ENCODE assay signal across 9 cellular contexts in the genomic region with DNA sequence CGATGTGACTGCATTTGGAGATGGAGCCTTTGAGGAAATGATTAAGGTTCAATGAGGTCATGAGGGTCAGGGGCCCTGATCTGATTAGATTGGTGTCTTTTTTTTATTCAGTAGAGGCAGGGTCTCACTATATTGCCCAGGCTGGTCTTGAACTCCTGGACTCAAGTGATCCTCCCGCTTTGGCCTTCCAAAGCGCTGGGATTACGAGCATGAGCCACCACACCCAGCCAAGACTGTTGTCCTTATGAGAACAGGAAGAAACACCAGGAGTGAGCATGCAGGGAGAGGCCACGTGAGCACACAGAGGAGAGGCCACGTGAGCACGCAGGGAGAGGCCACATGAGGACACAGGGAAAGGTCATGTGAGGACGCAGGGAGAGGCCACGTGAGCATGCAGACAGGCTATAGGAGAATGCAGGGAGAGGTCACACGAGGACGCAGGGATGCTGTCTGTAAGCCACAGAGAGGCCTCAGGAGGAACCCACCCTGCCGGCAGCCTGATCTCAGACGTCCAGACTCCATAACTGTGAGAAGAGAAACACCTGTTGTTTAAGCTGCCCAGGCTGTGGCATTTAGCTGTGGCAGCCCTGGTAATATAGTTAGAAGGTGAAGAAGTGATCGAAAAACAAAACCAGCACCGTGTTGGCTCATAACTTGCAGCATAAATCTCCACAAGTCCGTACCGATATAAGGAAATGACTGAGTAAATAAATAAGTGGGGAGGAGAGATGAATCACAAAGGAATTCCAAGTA. TPM values are rescaled to one million over a fixed set of nuclear protein-coding genes. Genes with fewer than 3 reads are reported as not detected.
DNase-seq lines count a peak whose midpoint lies in the region; ATAC-seq lines count a peak whose summit lies in the region.
"Had no signal": no experiment of that assay in that cellular context is flagged by ENCODE, and none has a peak within 500 bp of the region (broad histone marks: within the 10 kb centered on the region; RNA-seq: fewer than 3 reads in every experiment).

No MANE protein-coding gene starts in this region.

- no peaks in the 10 kb centered on the region for H3K9me3 Mint-ChIP-seq in activated CD8-positive, alpha-beta memory T cell treated with anti-CD3 and anti-CD28 coated beads, Interleukin-2, amount 10 ng/mL, durations not matched to agents 7 days and 5 days (ENCODE audit: low read depth)

- H3K27ac Mint-ChIP-seq in activated CD8-positive, alpha-beta memory T cell treated with anti-CD3 and anti-CD28 coated beads, Interleukin-2, amount 10 ng/mL, durations not matched to agents 7 days and 5 days: no peak overlapping the region

- no peaks in the 10 kb centered on the region for H3K36me3 ChIP-seq in skeletal muscle satellite cell (ENCODE audit: insufficient read depth, low read length)
- H3K36me3 ChIP-seq: cardiac muscle cell had no signal

- peaks cover 43% of the 10 kb centered on the region for H3K4me1 ChIP-seq in skeletal muscle satellite cell (ENCODE audit: control insufficient read depth, insufficient read depth, low read length)

- H3K4me2 ChIP-seq in skeletal muscle satellite cell (ENCODE audit: low read length): peak overlapping the region; percentile 54

- no peaks in the 10 kb centered on the region for H3K9me3 ChIP-seq in skeletal muscle satellite cell (replicated peaks; ENCODE audit: low read length)

- peak overlapping the region; percentile 56 for H3K9ac ChIP-seq in skeletal muscle satellite cell (ENCODE audit: low read depth, low read length)

- H3K27me3 Mint-ChIP-seq in activated CD8-positive, alpha-beta memory T cell treated with anti-CD3 and anti-CD28 coated beads, Interleukin-2, amount 10 ng/mL, durations not matched to agents 7 days and 5 days: no peaks in the 10 kb centered on the region

- peak overlapping the region; percentile 33 for H3K4me3 ChIP-seq in skeletal muscle satellite cell (ENCODE audit: low read length)
- H3K4me3 ChIP-seq: cardiac muscle cell had no signal

- H3K4me1 Mint-ChIP-seq in activated CD8-positive, alpha-beta memory T cell treated with anti-CD3 and anti-CD28 coated beads, Interleukin-2, amount 10 ng/mL, durations not matched to agents 7 days and 5 days: peaks cover 20% of the 10 kb centered on the region

- H3K4me3 Mint-ChIP-seq in activated CD8-positive, alpha-beta memory T cell treated with anti-CD3 and anti-CD28 coated beads, Interleukin-2, amount 10 ng/mL, durations not matched to agents 7 days and 5 days: no peak overlapping the region

- H3K36me3 Mint-ChIP-seq in activated CD8-positive, alpha-beta memory T cell treated with anti-CD3 and anti-CD28 coated beads, Interleukin-2, amount 10 ng/mL, durations not matched to agents 7 days and 5 days: no peaks in the 10 kb centered on the region

- DNase-seq in HCEC 1CT: peak; percentile 99
- DNase-seq in NOMO-1 treated with dmso at 0.1 percent for 144 hours (lab: John Stamatoyannopoulos, UW; ENCODE audit: unreplicated experiment): peak; percentile 72
- DNase-seq in fibroblast of gingiva (ENCODE audit: low read depth): peak; percentile 35
- no peak for DNase-seq in D341Med (ENCODE audit: low spot score)
- no peak for DNase-seq in activated CD8-positive, alpha-beta memory T cell treated with anti-CD3 and anti-CD28 coated beads, Interleukin-2, amount 10 ng/mL, durations not matched to agents 7 days and 5 days

- CTCF ChIA-PET in activated CD8-positive, alpha-beta memory T cell treated with anti-CD3 and anti-CD28 coated beads, Interleukin-2, amount 10 ng/mL, durations not matched to agents 7 days and 5 days (lab: Charles Lee): no interaction called here

- no peaks in the 10 kb centered on the region for H3K27me3 ChIP-seq in skeletal muscle satellite cell (ENCODE audit: control insufficient read depth, insufficient read depth, low read length)
- H3K27me3 ChIP-seq: cardiac muscle cell had no signal

- ATAC-seq in HG03565 (IDR thresholded peaks at IDR 0.05; ENCODE audit: unreplicated experiment) (no peak), HG03378 (IDR thresholded peaks at IDR 0.05; ENCODE audit: unreplicated experiment) (no peak)
- no peak for ATAC-seq in activated CD8-positive, alpha-beta memory T cell treated with anti-CD3 and anti-CD28 coated beads, Interleukin-2, amount 10 ng/mL, durations not matched to agents 7 days and 5 days

RNA-seq across cellular contexts. Expression of a gene that starts 14.5 kb away (rescaled TPM):
- total RNA-seq in skeletal muscle satellite cell (2012; rRNA removed): 51.3 and 52.7 TPM in 2 replicates
- total RNA-seq in activated CD8-positive, alpha-beta memory T cell treated with anti-CD3 and anti-CD28 coated beads, Interleukin-2, amount 10 ng/mL, durations not matched to agents 7 days and 5 days: 100 to 1,000 TPM; 120 to 139 TPM

RNA-seq across cellular contexts. Expression of a gene that starts 29.4 kb away (rescaled TPM):
- total RNA-seq in skeletal muscle satellite cell (2012; rRNA removed): 0.51 and 1.3 TPM in 2 replicates
- 100 to 1,000 TPM; 307 to 417 TPM for total RNA-seq in activated CD8-positive, alpha-beta memory T cell treated with anti-CD3 and anti-CD28 coated beads, Interleukin-2, amount 10 ng/mL, durations not matched to agents 7 days and 5 days
- total RNA-seq: cardiac muscle cell had no signal

RNA-seq across cellular contexts. Expression of a gene that starts 45.5 kb away (rescaled TPM):
- total RNA-seq in skeletal muscle satellite cell (2012; rRNA removed): 5.9 and 7.9 TPM in 2 replicates
- 1 to 10 TPM in 1 of 2 experiments, under 1 TPM in 1; 0.68 to 2.7 TPM for total RNA-seq in activated CD8-positive, alpha-beta memory T cell treated with anti-CD3 and anti-CD28 coated beads, Interleukin-2, amount 10 ng/mL, durations not matched to agents 7 days and 5 days
- total RNA-seq: cardiac muscle cell had no signal

RNA-seq across cellular contexts. Expression of a gene that starts 59.2 kb away (rescaled TPM):
- total RNA-seq in skeletal muscle satellite cell (2012; rRNA removed): 265 and 305 TPM in 2 replicates
- total RNA-seq in activated CD8-positive, alpha-beta memory T cell treated with anti-CD3 and anti-CD28 coated beads, Interleukin-2, amount 10 ng/mL, durations not matched to agents 7 days and 5 days: 100 to 1,000 TPM; 119 to 148 TPM

Comparison
In these comparisons a context has a peak if more than half of its experiments do, and no peak if none do; other contexts are left out.
1. DNase-seq: peak in HCEC 1CT (single experiment), NOMO-1 treated with dmso at 0.1 percent for 144 hours (single experiment) and fibroblast of gingiva (single experiment); none in D341Med (single experiment) and activated CD8-positive, alpha-beta memory T cell treated with anti-CD3 and anti-CD28 coated beads, Interleukin-2, amount 10 ng/mL, durations not matched to agents 7 days and 5 days (single experiment).